10 cellular contexts compared by ENCODE assay signal in the genomic region with DNA sequence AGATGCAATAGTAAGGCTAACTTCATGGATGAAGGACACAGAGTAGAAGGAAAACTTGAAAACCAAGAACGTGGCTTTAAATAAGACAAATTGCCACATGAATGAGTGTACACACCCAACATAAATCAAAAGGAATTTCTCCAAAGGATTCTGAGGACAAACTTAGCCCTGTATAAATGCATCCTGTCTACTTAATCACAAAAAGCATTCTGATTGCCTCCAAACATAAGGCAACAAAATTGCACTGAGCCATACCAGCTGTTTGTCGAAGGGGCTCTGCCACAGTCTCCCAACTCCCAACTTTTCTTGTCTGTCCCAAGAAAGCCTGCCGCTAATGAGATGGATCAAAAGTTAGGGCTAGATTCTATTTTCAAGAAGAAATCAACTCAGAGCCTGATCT.
A peak's percentile ranks its signal among the peaks of the same experiment; 100 is the strongest.
DNase-seq lines count a peak whose midpoint lies in the region; ATAC-seq, FAIRE-seq and TF ChIP-seq lines count a peak whose summit lies in the region.
"Had no signal": no experiment of that assay in that cellular context is flagged by ENCODE, and none has a peak within 500 bp of the region (broad histone marks: within the 10 kb centered on the region; RNA-seq: fewer than 3 reads in every experiment).

No MANE protein-coding gene starts in this region.

- no peaks in the 10 kb centered on the region for H3K27me3 Mint-ChIP-seq in glutamatergic neuron (ENCODE audit: unreplicated experiment)

- no peaks in the 10 kb centered on the region for H3K9me3 Mint-ChIP-seq in glutamatergic neuron (ENCODE audit: unreplicated experiment)
- H3K9me3 Mint-ChIP-seq: activated T-helper 1 cell treated with anti-CD3 and anti-CD28 coated beads, Interleukin-12 subunit alpha, Interleukin-12 subunit beta, Interleukin-2, Interleukin-4 antibody, amounts not matched to agents 30 ng/mL and 10 ng/mL and 1 ng/mL, durations not matched to agents 14 hours and 24 hours and 36 hours; memory B cell had no signal

- ATAC-seq in HepG2 (no peak), mucosa of descending colon (peak; percentile 3), aorta (ENCODE audit: low FRiP score) (no peak), GM18870 (IDR thresholded peaks at IDR 0.05; ENCODE audit: unreplicated experiment) (no peak)

- no peak overlapping the region for H3K27ac Mint-ChIP-seq in glutamatergic neuron (ENCODE audit: unreplicated experiment)
- H3K27ac Mint-ChIP-seq: activated T-helper 1 cell treated with anti-CD3 and anti-CD28 coated beads, Interleukin-12 subunit alpha, Interleukin-12 subunit beta, Interleukin-2, Interleukin-4 antibody, amounts not matched to agents 30 ng/mL and 10 ng/mL and 1 ng/mL, durations not matched to agents 14 hours and 24 hours and 36 hours; memory B cell had no signal

- TF ChIP-seq POLR2A in HepG2 (IDR thresholded peaks at IDR 0.05; ENCODE audit: insufficient read depth in 1 of 2, low read depth in 2 of 2, low read length in 2 of 2) (no peak), erythroblast (IDR thresholded peaks at IDR 0.05; ENCODE audit: low read length) (no peak)

- no peaks in the 10 kb centered on the region for H3K36me3 Mint-ChIP-seq in glutamatergic neuron (ENCODE audit: unreplicated experiment)
- H3K36me3 Mint-ChIP-seq: memory B cell had no signal

- H3K27ac ChIP-seq in liver (ENCODE audit: low read depth in 1 of 2, low read length in 2 of 2) (peak overlapping the region; percentile 73 to 89), HepG2 (ENCODE audit: extremely low read length, insufficient read depth, low read length) (no peak overlapping the region), duodenal mucosa (ENCODE audit: low read depth, low read length) (peak overlapping the region; percentile 64), aorta (ENCODE audit: low read depth in 1 of 2, low read length in 2 of 2) (peak overlapping the region; percentile 92 to 94)

- H3K4me1 Mint-ChIP-seq in glutamatergic neuron (ENCODE audit: low read depth, unreplicated experiment), result peaks cover 8% of the 10 kb centered on the region
- H3K4me1 Mint-ChIP-seq: memory B cell had no signal

- POLR2A ChIA-PET in HepG2 (lab: Yijun Ruan, JAX), result no interaction called here

- TF ChIP-seq RAD21 in liver (IDR thresholded peaks at IDR 0.05) (no peak), HepG2 (CRISPR knock-in tag; IDR thresholded peaks at IDR 0.05) (no peak)

- H3K79me2 ChIP-seq in HepG2 (ENCODE audit: insufficient read depth, low read length), result no peaks in the 10 kb centered on the region

- in situ Hi-C loops in HepG2 (cut with HindIII; ENCODE audit: extremely low pct_ligation_motif_present, low pct_unique_long_range_greater_than_20kb), result no loop called here

- H3K4me2 ChIP-seq in HepG2 (ENCODE audit: low read depth, low read length), result no peak overlapping the region

- intact Hi-C loops in HepG2 (cut with micrococcal nuclease; ENCODE audit: unreplicated experiment) (no loop called here), mucosa of descending colon (cut with DNase I, micrococcal nuclease) (no loop called here), aorta (cut with DNase I) (no loop called here)

- WGBS in liver, result 79% methylated on average over 3 of the region's 3 CpGs
- WGBS in HepG2 (ENCODE audit: low lambda C conversion rate), result 40% methylated on average over 3 of the region's 3 CpGs
- WGBS in aorta, 2 donors, result 9 to 14% methylated on average over 3 of the region's 3 CpGs

- H4K20me1 ChIP-seq in HepG2 (ENCODE audit: insufficient read depth, low read length), result no peaks in the 10 kb centered on the region

- CTCF ChIA-PET in HepG2 (lab: Yijun Ruan, JAX; ENCODE audit: low intra/inter-chr PET ratio, low total read pairs), result no interaction called here

- H3K4me3 ChIP-seq in liver (ENCODE audit: low read depth in 1 of 3, low read length in 3 of 3) (no peak overlapping the region), HepG2 (replicated peaks in 1 of 3; ENCODE audit: insufficient read depth in 1 of 3, low read depth in 2 of 3, low read length in 3 of 3) (no peak overlapping the region), duodenal mucosa (ENCODE audit: low read depth in 1 of 2, low read length in 2 of 2) (no peak overlapping the region), mucosa of descending colon (no peak overlapping the region), aorta (ENCODE audit: low read length in 2 of 2) (no peak overlapping the region)

- H3K9ac ChIP-seq in liver (ENCODE audit: low read depth in 1 of 2, low read length in 2 of 2), result peak overlapping the region in 1 of 2 donors; percentile 19
- no peak overlapping the region for H3K9ac ChIP-seq in HepG2 (ENCODE audit: insufficient read depth, low read depth, low read length)
- H3K9ac ChIP-seq in duodenal mucosa (ENCODE audit: low read depth in 1 of 2, low read length in 2 of 2), result peak overlapping the region; percentile 25 to 26

- no peaks in the 10 kb centered on the region for H3K27me3 ChIP-seq in liver (ENCODE audit: control insufficient read depth in 4 of 4, insufficient read depth in 4 of 4, low read length in 3 of 4)
- H3K27me3 ChIP-seq in HepG2 (ENCODE audit: control insufficient read depth in 1 of 2, insufficient read depth in 2 of 2, low read length in 2 of 2), result 0 out of 5 replicates have a peak, but pooled peaks cover 0 to 4% of the 10 kb centered on the region in 2 experiments
- no peaks in the 10 kb centered on the region for H3K27me3 ChIP-seq in duodenal mucosa (ENCODE audit: control insufficient read depth in 1 of 2, insufficient read depth in 2 of 2, low read length in 2 of 2)
- no peaks in the 10 kb centered on the region for H3K27me3 ChIP-seq in aorta (ENCODE audit: control insufficient read depth in 1 of 2, insufficient read depth in 2 of 2, low read length in 1 of 2)

- no peaks in the 10 kb centered on the region for H3K36me3 ChIP-seq in liver (ENCODE audit: control insufficient read depth in 4 of 4, insufficient read depth in 3 of 4, low read depth in 1 of 4, low read length in 3 of 4)
- H3K36me3 ChIP-seq in HepG2 (replicated peaks in 1 of 2; ENCODE audit: control insufficient read depth in 1 of 2, insufficient read depth in 2 of 2, low read length in 2 of 2), result no peaks in the 10 kb centered on the region
- no peaks in the 10 kb centered on the region for H3K36me3 ChIP-seq in duodenal mucosa (ENCODE audit: control insufficient read depth in 1 of 2, insufficient read depth in 2 of 2, low read length in 2 of 2)
- H3K36me3 ChIP-seq in mucosa of descending colon (ENCODE audit: low read depth), result no peaks in the 10 kb centered on the region
- no peaks in the 10 kb centered on the region for H3K36me3 ChIP-seq in aorta (ENCODE audit: control insufficient read depth in 1 of 2, insufficient read depth in 2 of 2, low read length in 1 of 2)

- H3K4me1 ChIP-seq in liver (ENCODE audit: control insufficient read depth in 4 of 4, insufficient read depth in 4 of 4, low read length in 3 of 4), result peaks cover 19 to 57% (median 48%) of the 10 kb centered on the region in 4 donors
- peaks cover 14% of the 10 kb centered on the region for H3K4me1 ChIP-seq in HepG2 (ENCODE audit: insufficient read depth, low read length)
- H3K4me1 ChIP-seq in duodenal mucosa (ENCODE audit: control insufficient read depth in 1 of 2, insufficient read depth in 2 of 2, low read length in 2 of 2), result peaks cover 37 to 75% of the 10 kb centered on the region in 2 donors
- H3K4me1 ChIP-seq in mucosa of descending colon (ENCODE audit: low read depth), result peaks cover 46% of the 10 kb centered on the region
- peaks cover 9 to 29% of the 10 kb centered on the region in 2 donors for H3K4me1 ChIP-seq in aorta (ENCODE audit: control insufficient read depth in 1 of 2, insufficient read depth in 2 of 2, low read length in 2 of 2)

- DNase-seq in HepG2 (ENCODE audit: low spot score) (no peak), mucosa of descending colon (no peak), aorta (no peak), glutamatergic neuron (no peak), erythroblast (lab: John Stamatoyannopoulos, UW) (no peak)

- no TSS peak for BruUV-seq in HepG2 (replicated peaks; lab: Mats Ljungman, UMichigan)

- H3K4me3 Mint-ChIP-seq in glutamatergic neuron (ENCODE audit: unreplicated experiment), result no peak overlapping the region
- H3K4me3 Mint-ChIP-seq: activated T-helper 1 cell treated with anti-CD3 and anti-CD28 coated beads, Interleukin-12 subunit alpha, Interleukin-12 subunit beta, Interleukin-2, Interleukin-4 antibody, amounts not matched to agents 30 ng/mL and 10 ng/mL and 1 ng/mL, durations not matched to agents 14 hours and 24 hours and 36 hours; memory B cell had no signal

- H3K9me3 ChIP-seq in liver (ENCODE audit: control insufficient read depth in 4 of 4, low read length in 3 of 4), result no peaks in the 10 kb centered on the region
- no peaks in the 10 kb centered on the region for H3K9me3 ChIP-seq in HepG2 (ENCODE audit: low read length)
- H3K9me3 ChIP-seq in duodenal mucosa (ENCODE audit: control insufficient read depth in 1 of 2, low read length in 2 of 2), result no peaks in the 10 kb centered on the region
- no peaks in the 10 kb centered on the region for H3K9me3 ChIP-seq in mucosa of descending colon
- no peaks in the 10 kb centered on the region for H3K9me3 ChIP-seq in aorta (ENCODE audit: control insufficient read depth, low read length)

- TF ChIP-seq EP300 in HepG2 (IDR thresholded peaks at IDR 0.05; ENCODE audit: low read depth in 2 of 2, low read length in 2 of 2), result no peak
- no peak for TF ChIP-seq EP300 in HepG2 (CRISPR knock-in tag; IDR thresholded peaks at IDR 0.05; ENCODE audit: borderline replicate concordance)

- H2AFZ ChIP-seq in HepG2 (ENCODE audit: low read length), result no peak overlapping the region

- FAIRE-seq in HepG2 (lab: Jason Lieb, UNC), result no peak

- no peak for TF ChIP-seq CTCF in liver (IDR thresholded peaks at IDR 0.05; ENCODE audit: low read depth, low read length, missing input control)
- no peak for TF ChIP-seq CTCF in HepG2 (CRISPR knock-in tag; IDR thresholded peaks at IDR 0.05)
- no peak for TF ChIP-seq CTCF in mucosa of descending colon (IDR thresholded peaks at IDR 0.05)
- no peak for TF ChIP-seq CTCF in glutamatergic neuron (IDR thresholded peaks at IDR 0.05; ENCODE audit: partially characterized antibody, unreplicated experiment)

TF ChIP-seq in liver, 16 proteins besides CTCF, POLR2A, EP300 and RAD21 (continues in another document):
- TF ChIP-seq GABPA (IDR thresholded peaks at IDR 0.05 in 1 of 2, conservative IDR thresholded peaks at IDR 0.05 in 1 of 2), result no peak

TF ChIP-seq in HepG2, 621 proteins besides CTCF, POLR2A, EP300 and RAD21 (continues in another document):
- no peak for TF ChIP-seq PLSCR1 (CRISPR knock-in tag; IDR thresholded peaks at IDR 0.05; ENCODE audit: borderline replicate concordance)
